In genomic region chr18:42426496-42427015, GRCh38 we compare ENCODE assay signal across 23 cellular contexts.
DNase-seq lines count a peak whose midpoint lies in the region; ATAC-seq and TF ChIP-seq lines count a peak whose summit lies in the region.
"Had no signal": no experiment of that assay in that cellular context is flagged by ENCODE, and none has a peak within 500 bp of the region (broad histone marks: within the 10 kb centered on the region; RNA-seq: fewer than 3 reads in every experiment).

No MANE protein-coding gene starts in this region.

- DNase-seq in Ammon's horn (ENCODE audit: low spot score) (peak; percentile 23), NCI-H69 (lab: John Stamatoyannopoulos, UW) (peak; percentile 44), fibroblast of the aortic adventitia (ENCODE audit: low read depth) (peak; percentile 27), mucosa of descending colon (no peak), NCI-H510A treated with DMSO at 0.1 percent for 48 hours (lab: John Stamatoyannopoulos, UW) (no peak)
- DNase-seq in activated T-cell treated with anti-CD3 and anti-CD28 coated beads, Interleukin-2, amount 50 U/mL, for 72 hours: no peak
- DNase-seq: 8988T, ACHN, COR-L47, GOT3, HFFc6, KBM-7, NCI-H1092, NCI-H1417 treated with DMSO at 0.1 percent for 48 hours, NCI-H1694 treated with DMSO at 0.1 percent for 48 hours, NCI-H2081, NCI-H2227 treated with DMSO at 0.1 percent for 48 hours, NCI-H524, NCI-H774, SK-N-SH had no signal

- no peaks in the 10 kb centered on the region for H3K4me1 ChIP-seq in mucosa of descending colon (ENCODE audit: low read depth)

- peaks cover 0 to 3% of the 10 kb centered on the region in 2 donors for H3K9me3 Mint-ChIP-seq in activated T-cell treated with anti-CD3 and anti-CD28 coated beads, Interleukin-2, amount 50 U/mL, for 72 hours

- TF ChIP-seq CTCF in fibroblast of the aortic adventitia (IDR thresholded peaks at IDR 0.05; ENCODE audit: insufficient read depth, low read length) (no peak), mucosa of descending colon (IDR thresholded peaks at IDR 0.05) (no peak)

- H3K4me1 Mint-ChIP-seq in activated T-cell treated with anti-CD3 and anti-CD28 coated beads, Interleukin-2, amount 50 U/mL, for 72 hours (ENCODE audit: low read depth): no peaks in the 10 kb centered on the region

- H3K4me3 Mint-ChIP-seq in activated T-cell treated with anti-CD3 and anti-CD28 coated beads, Interleukin-2, amount 50 U/mL, for 72 hours: no peak overlapping the region
- H3K4me3 Mint-ChIP-seq: HFFc6 had no signal

- intact Hi-C loops in mucosa of descending colon (cut with DNase I, micrococcal nuclease): no loop called here

- ATAC-seq in mucosa of descending colon: peak; percentile 10
- no peak for ATAC-seq in activated T-cell treated with anti-CD3 and anti-CD28 coated beads, Interleukin-2, amount 50 U/mL, for 72 hours (replicated peaks in 1 of 2)
- ATAC-seq in HG03457 (IDR thresholded peaks at IDR 0.05; ENCODE audit: unreplicated experiment): no peak
- ATAC-seq in GM18873 (IDR thresholded peaks at IDR 0.05; ENCODE audit: low FRiP score, unreplicated experiment): no peak

- H3K36me3 ChIP-seq in mucosa of descending colon (ENCODE audit: low read depth): no peaks in the 10 kb centered on the region
- H3K36me3 ChIP-seq: HAP-1 had no signal

- H3K4me3 ChIP-seq in fibroblast of the aortic adventitia (ENCODE audit: low read depth, low read length) (no peak overlapping the region), mucosa of descending colon (no peak overlapping the region)
- H3K4me3 ChIP-seq: HAP-1 had no signal

- no peaks in the 10 kb centered on the region for H3K27me3 Mint-ChIP-seq in activated T-cell treated with anti-CD3 and anti-CD28 coated beads, Interleukin-2, amount 50 U/mL, for 72 hours (ENCODE audit: low read depth)

- H3K36me3 Mint-ChIP-seq in activated T-cell treated with anti-CD3 and anti-CD28 coated beads, Interleukin-2, amount 50 U/mL, for 72 hours (ENCODE audit: insufficient read depth in 2 of 2): no peaks in the 10 kb centered on the region

- H3K9me3 ChIP-seq in mucosa of descending colon: no peaks in the 10 kb centered on the region
- H3K9me3 ChIP-seq: HAP-1, SK-N-SH had no signal

- no peak overlapping the region for H3K27ac Mint-ChIP-seq in activated T-cell treated with anti-CD3 and anti-CD28 coated beads, Interleukin-2, amount 50 U/mL, for 72 hours
- H3K27ac Mint-ChIP-seq: HFFc6 had no signal

Comparison
In these comparisons a context has a peak if more than half of its experiments do, and no peak if none do; other contexts are left out.
1. DNase-seq: peak in Ammon's horn (single experiment), NCI-H69 (single experiment) and fibroblast of the aortic adventitia (single experiment); none in mucosa of descending colon (0 of 3), activated T-cell treated with anti-CD3 and anti-CD28 coated beads, Interleukin-2, amount 50 U/mL, for 72 hours (0 of 2) and NCI-H510A treated with DMSO at 0.1 percent for 48 hours (single experiment).